Comparison of ENCODE assay signal across 1 cellular context in genomic region chr20:63708301-63709148, GRCh38.
TF ChIP-seq lines count a peak whose summit lies in the region.

No MANE protein-coding gene starts in this region.

TF ChIP-seq in GM12878, 131 proteins besides CTCF, POLR2A, EP300 and RAD21:
- TF ChIP-seq RCOR1 (conservative IDR thresholded peaks at IDR 0.05; ENCODE audit: low read depth, low read length) = no peak
- TF ChIP-seq IRF3 (IDR thresholded peaks at IDR 0.05) = no peak
- no peak for TF ChIP-seq NRF1 (conservative IDR thresholded peaks at IDR 0.05; ENCODE audit: low read depth, low read length)
- TF ChIP-seq TARDBP (IDR thresholded peaks at IDR 0.05; ENCODE audit: borderline replicate concordance) = no peak
- no peak for TF ChIP-seq GABPA (IDR thresholded peaks at IDR 0.05; ENCODE audit: low read depth)
- no peak for TF ChIP-seq TCF12 (IDR thresholded peaks at IDR 0.05; ENCODE audit: low read depth, low read length)
- no peak for TF ChIP-seq ZBED1 (IDR thresholded peaks at IDR 0.05; ENCODE audit: borderline replicate concordance)
- TF ChIP-seq SMC3 (IDR thresholded peaks at IDR 0.05; ENCODE audit: borderline replicate concordance, low read length) = no peak
- TF ChIP-seq NFIC (IDR thresholded peaks at IDR 0.05; ENCODE audit: low read depth, low read length) = no peak
- no peak for TF ChIP-seq SREBF1 (IDR thresholded peaks at IDR 0.05; ENCODE audit: low read length)
- no peak for TF ChIP-seq CEBPB (IDR thresholded peaks at IDR 0.05; ENCODE audit: borderline replicate concordance in 1 of 2, low read depth in 2 of 2, low read length in 2 of 2)
- TF ChIP-seq TCF7 (IDR thresholded peaks at IDR 0.05; ENCODE audit: borderline replicate concordance) = no peak
- no peak for TF ChIP-seq RUNX3 (IDR thresholded peaks at IDR 0.05; ENCODE audit: low read length)
- TF ChIP-seq, protein P1, sequence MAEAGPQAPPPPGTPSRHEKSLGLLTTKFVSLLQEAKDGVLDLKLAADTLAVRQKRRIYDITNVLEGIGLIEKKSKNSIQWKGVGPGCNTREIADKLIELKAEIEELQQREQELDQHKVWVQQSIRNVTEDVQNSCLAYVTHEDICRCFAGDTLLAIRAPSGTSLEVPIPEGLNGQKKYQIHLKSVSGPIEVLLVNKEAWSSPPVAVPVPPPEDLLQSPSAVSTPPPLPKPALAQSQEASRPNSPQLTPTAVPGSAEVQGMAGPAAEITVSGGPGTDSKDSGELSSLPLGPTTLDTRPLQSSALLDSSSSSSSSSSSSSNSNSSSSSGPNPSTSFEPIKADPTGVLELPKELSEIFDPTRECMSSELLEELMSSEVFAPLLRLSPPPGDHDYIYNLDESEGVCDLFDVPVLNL (IDR thresholded peaks at IDR 0.05; ENCODE audit: low read depth, low read length) = no peak
- TF ChIP-seq CBX3 (IDR thresholded peaks at IDR 0.05; ENCODE audit: borderline replicate concordance, low read depth) = no peak
